Comparison of ENCODE assay signal across 8 cellular contexts in the genomic region with DNA sequence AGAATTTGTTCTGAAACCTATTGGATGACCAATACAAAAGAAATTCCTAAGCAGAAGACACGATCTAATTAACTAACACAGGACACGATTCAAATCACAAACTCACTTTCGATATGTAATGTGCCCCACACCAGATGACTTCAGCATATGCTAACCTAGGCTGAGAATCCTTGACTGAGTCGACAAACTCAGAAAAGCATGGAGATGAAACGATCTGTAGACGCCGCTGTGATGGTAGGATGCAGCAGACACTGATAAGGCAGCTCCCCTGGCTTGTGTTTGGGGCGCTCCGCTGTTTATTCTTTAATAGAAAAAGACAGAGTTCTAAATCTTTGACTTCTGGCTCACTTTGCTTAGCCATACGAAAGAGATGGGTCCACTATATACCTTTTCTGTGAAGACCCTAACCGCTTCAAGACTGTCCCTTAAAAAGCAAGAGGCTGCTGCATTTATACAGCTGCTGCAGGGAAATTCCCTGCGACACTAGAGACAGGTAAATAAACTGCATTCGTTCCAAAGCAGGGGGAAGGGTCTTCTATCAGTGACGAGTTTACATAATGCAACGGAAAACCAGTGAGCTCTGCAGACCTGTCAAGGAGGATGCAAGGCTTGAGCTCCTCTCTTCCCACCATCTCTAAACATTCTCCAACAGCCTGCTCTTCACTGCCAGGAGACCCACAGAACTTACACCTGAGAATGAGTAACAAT. TPM values are rescaled to one million over a fixed set of nuclear protein-coding genes. Genes with fewer than 3 reads are reported as not detected.
A peak's percentile ranks its signal among the peaks of the same experiment; 100 is the strongest.
DNase-seq lines count a peak whose midpoint lies in the region; ATAC-seq and FAIRE-seq lines count a peak whose summit lies in the region.

No MANE protein-coding gene starts in this region.

- H3K4me3 Mint-ChIP-seq in activated CD4-positive, alpha-beta T cell treated with anti-CD3 and anti-CD28 coated beads, Interleukin-2, amount 10 ng/mL, durations not matched to agents 7 days and 5 days: peak overlapping the region; percentile 92

- peak overlapping the region; percentile 82; the same call in 1 of the 2 replicates for H3K4me3 ChIP-seq in iPS DF 6.9 (ENCODE audit: low read length)
- peak overlapping the region; percentile 53 to 85 for H3K4me3 ChIP-seq in small intestine (ENCODE audit: low read depth in 1 of 2, low read length in 2 of 2)

- H3K27me3 ChIP-seq in iPS DF 6.9 (ENCODE audit: control insufficient read depth, insufficient read depth, low read length) (no peaks in the 10 kb centered on the region), small intestine (ENCODE audit: control insufficient read depth in 2 of 2, insufficient read depth in 2 of 2, low read length in 2 of 2) (no peaks in the 10 kb centered on the region)

- peak; percentile 15 for DNase-seq in stimulated activated CD4-positive, alpha-beta T cell treated with anti-CD3 and anti-CD28 coated beads, Interleukin-4, amount 100 ng/mL, for 24 hours
- DNase-seq in stimulated activated CD4-positive, alpha-beta T cell treated with anti-CD3 and anti-CD28 coated beads, Interleukin-12 subunit alpha, Interleukin-12 subunit beta, amount 100 ng/mL, for 4 hours: no peak
- no peak for DNase-seq in activated CD4-positive, alpha-beta T cell treated with anti-CD3 and anti-CD28 coated beads, Interleukin-2, amount 10 ng/mL, durations not matched to agents 7 days and 5 days
- DNase-seq in iPS DF 6.9 (ENCODE audit: low read depth, low spot score): no peak
- peak; percentile 11 for DNase-seq in small intestine
- no peak for DNase-seq in activated gamma-delta T cell treated with Interleukin-2 at 50 U/mL for 16 hours
- DNase-seq in NCI-H187 (lab: John Stamatoyannopoulos, UW): no peak

- POLR2A ChIA-PET in activated CD4-positive, alpha-beta T cell treated with anti-CD3 and anti-CD28 coated beads, Interleukin-2, amount 10 ng/mL, durations not matched to agents 7 days and 5 days (lab: Charles Lee): interaction anchor here (0.6 to 1.8 kb wide), 2 partner anchors 18 to 21 kb away, joined by 4 to 20 read pairs; no protein-coding TSS in a partner anchor

- peaks cover 45% of the 10 kb centered on the region for H3K4me1 Mint-ChIP-seq in activated CD4-positive, alpha-beta T cell treated with anti-CD3 and anti-CD28 coated beads, Interleukin-2, amount 10 ng/mL, durations not matched to agents 7 days and 5 days

- no peaks in the 10 kb centered on the region for H3K9me3 ChIP-seq in iPS DF 6.9 (ENCODE audit: control insufficient read depth, insufficient read depth, low read length)
- H3K9me3 ChIP-seq in small intestine (ENCODE audit: control insufficient read depth, low read depth): no peaks in the 10 kb centered on the region

- H3K4me1 ChIP-seq in iPS DF 6.9 (ENCODE audit: control insufficient read depth, insufficient read depth, low read length) (0 out of 2 replicates have a peak, but pooled peaks cover 1% of the 10 kb centered on the region), small intestine (ENCODE audit: control insufficient read depth in 2 of 2, insufficient read depth in 1 of 2, low read depth in 1 of 2, low read length in 1 of 2) (peaks cover 3 to 5% of the 10 kb centered on the region in 2 donors)

- no CpG with 5 or more reads among the region's 15 CpGs for WGBS in iPS DF 6.9 (ENCODE audit: insufficient coverage, insufficient read length)
- 3 to 22% (median 9%) methylated on average over 15 of the region's 15 CpGs for WGBS in small intestine, 3 donors

- no peaks in the 10 kb centered on the region for H3K9me3 Mint-ChIP-seq in activated CD4-positive, alpha-beta T cell treated with anti-CD3 and anti-CD28 coated beads, Interleukin-2, amount 10 ng/mL, durations not matched to agents 7 days and 5 days

- FAIRE-seq in small intestine (lab: Jason Lieb, UNC): no peak

- H3K27ac ChIP-seq in iPS DF 6.9 (ENCODE audit: low read length): no peak overlapping the region
- H3K27ac ChIP-seq in small intestine (ENCODE audit: low read depth in 1 of 2, low read length in 1 of 2): peak overlapping the region; percentile 77 to 98

- H3K36me3 Mint-ChIP-seq in activated CD4-positive, alpha-beta T cell treated with anti-CD3 and anti-CD28 coated beads, Interleukin-2, amount 10 ng/mL, durations not matched to agents 7 days and 5 days (ENCODE audit: low read depth): peaks cover 24% of the 10 kb centered on the region

- H3K36me3 ChIP-seq in iPS DF 6.9 (ENCODE audit: control insufficient read depth, insufficient read depth, low read length) (no peaks in the 10 kb centered on the region), small intestine (ENCODE audit: control insufficient read depth in 2 of 2, insufficient read depth in 2 of 2, low read length in 2 of 2) (no peaks in the 10 kb centered on the region)

- H3K27me3 Mint-ChIP-seq in activated CD4-positive, alpha-beta T cell treated with anti-CD3 and anti-CD28 coated beads, Interleukin-2, amount 10 ng/mL, durations not matched to agents 7 days and 5 days: no peaks in the 10 kb centered on the region

- no peak for ATAC-seq in GM21423 (IDR thresholded peaks at IDR 0.05; ENCODE audit: unreplicated experiment)

- CTCF ChIA-PET in activated CD4-positive, alpha-beta T cell treated with anti-CD3 and anti-CD28 coated beads, Interleukin-2, amount 10 ng/mL, durations not matched to agents 7 days and 5 days (lab: Charles Lee): interaction anchor here (0.6 to 5.0 kb wide), 8 partner anchors 8 to 1044 kb away, joined by 4 to 36 read pairs (median 14); partner anchors contain the start of genes RAB2B and TOX4

- H3K27ac Mint-ChIP-seq in activated CD4-positive, alpha-beta T cell treated with anti-CD3 and anti-CD28 coated beads, Interleukin-2, amount 10 ng/mL, durations not matched to agents 7 days and 5 days: peak overlapping the region; percentile 99

RNA-seq across cellular contexts. Expression of gene CHD8, which starts 0.9 kb away (rescaled TPM):
- total RNA-seq in activated CD4-positive, alpha-beta T cell treated with anti-CD3 and anti-CD28 coated beads, Interleukin-2, amount 10 ng/mL, durations not matched to agents 7 days and 5 days: 100 to 1,000 TPM; 123 to 127 TPM
- 10 to 100 TPM; 18.1 to 25.0 (median 20.7) TPM for polyA plus RNA-seq in small intestine

RNA-seq across cellular contexts. Expression of gene RAB2B, which starts 21.8 kb away (rescaled TPM):
- 10 to 100 TPM; 23.3 to 23.8 TPM for total RNA-seq in activated CD4-positive, alpha-beta T cell treated with anti-CD3 and anti-CD28 coated beads, Interleukin-2, amount 10 ng/mL, durations not matched to agents 7 days and 5 days
- polyA plus RNA-seq in small intestine: 1 to 10 TPM; 7.4 to 8.4 (median 7.6) TPM

RNA-seq across cellular contexts. Expression of gene TOX4, which starts 22.0 kb away (rescaled TPM):
- total RNA-seq in activated CD4-positive, alpha-beta T cell treated with anti-CD3 and anti-CD28 coated beads, Interleukin-2, amount 10 ng/mL, durations not matched to agents 7 days and 5 days: 10 to 100 TPM; 78.0 to 83.1 TPM
- polyA plus RNA-seq in small intestine: 10 to 100 TPM; 20.4 to 28.4 (median 21.1) TPM

RNA-seq across cellular contexts. Expression of gene METTL3, which starts 56.1 kb away (rescaled TPM):
- 10 to 100 TPM; 80.2 to 81.4 TPM for total RNA-seq in activated CD4-positive, alpha-beta T cell treated with anti-CD3 and anti-CD28 coated beads, Interleukin-2, amount 10 ng/mL, durations not matched to agents 7 days and 5 days
- polyA plus RNA-seq in small intestine: 10 to 100 TPM; 12.3 to 25.8 (median 14.1) TPM

Comparison
In these comparisons a context has a peak if more than half of its experiments do, and no peak if none do; other contexts are left out.
1. DNase-seq: peak in stimulated activated CD4-positive, alpha-beta T cell treated with anti-CD3 and anti-CD28 coated beads, Interleukin-4, amount 100 ng/mL, for 24 hours (single experiment) and small intestine (single experiment); none in stimulated activated CD4-positive, alpha-beta T cell treated with anti-CD3 and anti-CD28 coated beads, Interleukin-12 subunit alpha, Interleukin-12 subunit beta, amount 100 ng/mL, for 4 hours (single experiment), activated CD4-positive, alpha-beta T cell treated with anti-CD3 and anti-CD28 coated beads, Interleukin-2, amount 10 ng/mL, durations not matched to agents 7 days and 5 days (single experiment), iPS DF 6.9 (single experiment), activated gamma-delta T cell treated with Interleukin-2 at 50 U/mL for 16 hours (single experiment) and NCI-H187 (0 of 2).